ENCODE assay signal across 1 cellular context in genomic region chr3:152629363-152630122, GRCh38.
TF ChIP-seq lines count a peak whose summit lies in the region.

No MANE protein-coding gene starts in this region.

TF ChIP-seq in HEK293, 187 proteins besides CTCF, POLR2A, EP300 and RAD21 (continued from another document and continues in another):
- no peak for TF ChIP-seq TRIM28 (IDR thresholded peaks at IDR 0.05; ENCODE audit: borderline replicate concordance, low read length)
- no peak for TF ChIP-seq ZNF677 (tag by site-specific recombination; IDR thresholded peaks at IDR 0.05)
- no peak for TF ChIP-seq ZNF530 (tag by site-specific recombination; IDR thresholded peaks at IDR 0.05; ENCODE audit: low read depth)
- TF ChIP-seq PRDM6 (tag by site-specific recombination; IDR thresholded peaks at IDR 0.05): no peak
- TF ChIP-seq ZNF785 (tag by site-specific recombination; IDR thresholded peaks at IDR 0.05): no peak
- no peak for TF ChIP-seq ZBTB49 (tag by site-specific recombination; IDR thresholded peaks at IDR 0.05; ENCODE audit: low read depth)
- TF ChIP-seq ZNF391 (tag by site-specific recombination; IDR thresholded peaks at IDR 0.05; ENCODE audit: borderline replicate concordance, low read depth): no peak
- TF ChIP-seq ZNF747 (tag by site-specific recombination; IDR thresholded peaks at IDR 0.05): no peak
- no peak for TF ChIP-seq ZBTB6 (tag by site-specific recombination; IDR thresholded peaks at IDR 0.05)
- TF ChIP-seq ZNF623 (tag by site-specific recombination; IDR thresholded peaks at IDR 0.05): peak; percentile 42
- TF ChIP-seq SETDB1 (IDR thresholded peaks at IDR 0.05; ENCODE audit: insufficient read length, low read length): no peak
- TF ChIP-seq ZNF658 (tag by site-specific recombination; IDR thresholded peaks at IDR 0.05): no peak
- TF ChIP-seq ZNF692 (tag by site-specific recombination; IDR thresholded peaks at IDR 0.05): no peak
- no peak for TF ChIP-seq ZFP41 (tag by site-specific recombination; IDR thresholded peaks at IDR 0.05; ENCODE audit: borderline replicate concordance)
- no peak for TF ChIP-seq ZNF639 (tag by site-specific recombination; IDR thresholded peaks at IDR 0.05)
- TF ChIP-seq YY1 (tag by site-specific recombination; IDR thresholded peaks at IDR 0.05): no peak
- no peak for TF ChIP-seq ZNF2 (tag by site-specific recombination; IDR thresholded peaks at IDR 0.05)
- TF ChIP-seq ZNF248 (tag by site-specific recombination; IDR thresholded peaks at IDR 0.05): no peak
- TF ChIP-seq ZNF837 (tag by site-specific recombination; IDR thresholded peaks at IDR 0.05): no peak
- no peak for TF ChIP-seq GLIS2 (tag by site-specific recombination; IDR thresholded peaks at IDR 0.05)
- no peak for TF ChIP-seq ZNF707 (tag by site-specific recombination; IDR thresholded peaks at IDR 0.05)
- TF ChIP-seq ZNF202 (tag by site-specific recombination; IDR thresholded peaks at IDR 0.05; ENCODE audit: borderline replicate concordance): no peak
- TF ChIP-seq PRDM10 (tag by site-specific recombination; IDR thresholded peaks at IDR 0.05): no peak
- peak; percentile 24 for TF ChIP-seq ZNF510 (tag by site-specific recombination; IDR thresholded peaks at IDR 0.05; ENCODE audit: insufficient replicate concordance)
- TF ChIP-seq IKZF3 (tag by site-specific recombination; IDR thresholded peaks at IDR 0.05): no peak
- peak; percentile 70; the same call in 1 of the 2 replicates for TF ChIP-seq ZNF394 (tag by site-specific recombination; IDR thresholded peaks at IDR 0.05; ENCODE audit: borderline replicate concordance)
- TF ChIP-seq KLF16 (tag by site-specific recombination; IDR thresholded peaks at IDR 0.05): no peak
- TF ChIP-seq ZXDB (tag by site-specific recombination; IDR thresholded peaks at IDR 0.05): no peak
- no peak for TF ChIP-seq ZNF184 (tag by site-specific recombination; IDR thresholded peaks at IDR 0.05)
- no peak for TF ChIP-seq ZNF544 (tag by site-specific recombination; IDR thresholded peaks at IDR 0.05)
- TF ChIP-seq ZNF37A (tag by site-specific recombination; IDR thresholded peaks at IDR 0.05): no peak
- no peak for TF ChIP-seq MYNN (tag by site-specific recombination; IDR thresholded peaks at IDR 0.05; ENCODE audit: borderline replicate concordance)
- TF ChIP-seq ZBTB11 (tag by site-specific recombination; conservative IDR thresholded peaks at IDR 0.05; ENCODE audit: low read depth): peak; percentile 52
- 0 out of 2 replicates have a peak, but pooled peaks have one; percentile 16 for TF ChIP-seq REST (tag by site-specific recombination; IDR thresholded peaks at IDR 0.05)
- no peak for TF ChIP-seq ZNF221 (tag by site-specific recombination; IDR thresholded peaks at IDR 0.05; ENCODE audit: borderline replicate concordance)
- TF ChIP-seq ZNF19 (tag by site-specific recombination; IDR thresholded peaks at IDR 0.05; ENCODE audit: low read depth): no peak
- no peak for TF ChIP-seq ZNF169 (tag by site-specific recombination; IDR thresholded peaks at IDR 0.05)
- no peak for TF ChIP-seq ZNF112 (tag by site-specific recombination; IDR thresholded peaks at IDR 0.05)
- no peak for TF ChIP-seq ZBTB17 (tag by site-specific recombination; IDR thresholded peaks at IDR 0.05)
- TF ChIP-seq GFI1B (tag by site-specific recombination; IDR thresholded peaks at IDR 0.05): no peak
- TF ChIP-seq PRDM1 (tag by site-specific recombination; IDR thresholded peaks at IDR 0.05): no peak
- TF ChIP-seq ZNF561 (tag by site-specific recombination; IDR thresholded peaks at IDR 0.05; ENCODE audit: borderline replicate concordance): no peak
